ENCODE assay signal across 13 cellular contexts in the genomic region with DNA sequence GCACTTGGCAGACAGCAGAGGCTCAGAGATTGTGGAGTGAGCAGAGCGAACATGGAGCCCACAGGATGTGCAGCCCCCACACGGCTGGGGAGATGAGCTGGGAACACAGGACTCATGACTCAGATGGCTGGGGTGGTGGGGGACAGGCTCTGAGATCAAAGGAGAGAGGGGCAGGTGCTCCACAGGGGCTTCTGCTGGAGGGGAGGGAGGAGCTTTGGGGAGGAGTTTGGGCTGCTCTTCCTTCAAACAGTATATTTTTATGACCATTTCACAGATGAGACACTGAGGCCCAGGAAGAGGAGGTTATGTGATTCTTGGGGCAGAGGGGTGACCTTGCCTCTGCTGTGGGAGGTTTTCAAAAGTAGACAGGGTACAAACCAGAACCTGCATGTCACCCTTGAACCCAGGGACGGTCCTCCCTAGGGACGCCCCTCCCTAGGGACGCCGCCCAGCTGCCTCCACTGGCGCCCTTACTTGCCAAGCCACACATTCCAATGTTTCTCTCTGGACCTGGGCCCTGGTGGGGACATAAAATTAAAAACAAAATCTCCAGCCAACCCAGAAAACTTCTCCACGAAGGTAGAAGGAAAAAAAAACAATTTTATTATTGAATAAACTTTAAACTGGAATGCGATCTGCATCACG. TPM values are rescaled to one million over a fixed set of nuclear protein-coding genes. Genes with fewer than 3 reads are reported as not detected.
DNase-seq lines count a peak whose midpoint lies in the region; ATAC-seq and TF ChIP-seq lines count a peak whose summit lies in the region.
"Had no signal": no experiment of that assay in that cellular context is flagged by ENCODE, and none has a peak within 500 bp of the region (broad histone marks: within the 10 kb centered on the region; RNA-seq: fewer than 3 reads in every experiment).

No MANE protein-coding gene starts in this region.

- peak overlapping the region; percentile 85 for H3K4me3 Mint-ChIP-seq in T-helper 17 cell

- peaks cover 30% of the 10 kb centered on the region for H3K4me1 Mint-ChIP-seq in T-helper 17 cell

- ATAC-seq in DND-41 (ENCODE audit: insufficient read depth, low read depth) (peak; percentile 95), T-helper 17 cell (no peak), GM21381 (IDR thresholded peaks at IDR 0.05; ENCODE audit: unreplicated experiment) (no peak), HG03280 (IDR thresholded peaks at IDR 0.05; ENCODE audit: unreplicated experiment) (no peak)

- H3K4me3 ChIP-seq in DND-41 (ENCODE audit: low read depth in 1 of 2, low read length in 2 of 2) (no peak overlapping the region), fibroblast of pulmonary artery (replicated peaks; ENCODE audit: low read depth, low read length) (no peak overlapping the region), sigmoid colon (no peak overlapping the region)

- no peaks in the 10 kb centered on the region for H3K36me3 Mint-ChIP-seq in T-helper 17 cell (ENCODE audit: low read depth)

- TF ChIP-seq CTCF in DND-41 (IDR thresholded peaks at IDR 0.05; ENCODE audit: borderline replicate concordance, extremely low read depth, low read length, poor library complexity, severe bottlenecking) (no peak), fibroblast of pulmonary artery (IDR thresholded peaks at IDR 0.05; ENCODE audit: low read length, missing control alignments) (no peak), sigmoid colon (IDR thresholded peaks at IDR 0.05) (no peak)

- TF ChIP-seq EP300 in sigmoid colon (IDR thresholded peaks at IDR 0.05), result no peak

- peak; percentile 88 for DNase-seq in DND-41
- no peak for DNase-seq in T-helper 17 cell
- DNase-seq in fibroblast of pulmonary artery (ENCODE audit: low read depth), result peak; percentile 18
- peak; percentile 66 for DNase-seq in sigmoid colon
- DNase-seq in NCI-H748 (lab: John Stamatoyannopoulos, UW; ENCODE audit: unreplicated experiment), result no peak
- no peak for DNase-seq in ecto neural progenitor cell (ENCODE audit: low spot score)
- DNase-seq: Calu3, KG1, SK-N-SH had no signal

- H3K36me3 ChIP-seq in DND-41 (ENCODE audit: insufficient read depth, low read length) (no peaks in the 10 kb centered on the region), sigmoid colon (no peaks in the 10 kb centered on the region)

- H3K9me3 ChIP-seq in DND-41 (ENCODE audit: insufficient read depth, low read length, severe bottlenecking) (no peaks in the 10 kb centered on the region), T-helper 17 cell (ENCODE audit: control insufficient read depth, low read length, poor library complexity, severe bottlenecking) (no peaks in the 10 kb centered on the region), sigmoid colon (no peaks in the 10 kb centered on the region)
- H3K9me3 ChIP-seq: SK-N-SH had no signal

- intact Hi-C loops in sigmoid colon (cut with DNase I), result no loop called here

- H3K27ac Mint-ChIP-seq in T-helper 17 cell, result peak overlapping the region; percentile 94

- WGBS in sigmoid colon, 2 donors, result 30 to 51% methylated on average over 10 of the region's 10 CpGs

- H3K4me1 ChIP-seq in DND-41 (ENCODE audit: insufficient read depth, low read length), result peaks cover 35% of the 10 kb centered on the region
- H3K4me1 ChIP-seq in sigmoid colon, result peaks cover 0 to 46% (median 39%) of the 10 kb centered on the region in 4 donors

- no peaks in the 10 kb centered on the region for H3K27me3 ChIP-seq in DND-41 (ENCODE audit: insufficient read depth, low read length, poor library complexity)
- H3K27me3 ChIP-seq in sigmoid colon, result peaks cover 0 to 8% (median 0%) of the 10 kb centered on the region in 3 donors

- peak overlapping the region; percentile 49 for H3K4me2 ChIP-seq in DND-41 (ENCODE audit: insufficient read depth, low read length)
- H3K4me2 ChIP-seq: SK-N-SH had no signal

- no peaks in the 10 kb centered on the region for H4K20me1 ChIP-seq in DND-41 (ENCODE audit: insufficient read depth, low read length)

- no peaks in the 10 kb centered on the region for H3K79me2 ChIP-seq in DND-41 (ENCODE audit: insufficient read depth, low read length)

- peak overlapping the region; percentile 56 for H2AFZ ChIP-seq in DND-41 (ENCODE audit: low read depth, low read length)

- TF ChIP-seq POLR2A in sigmoid colon (IDR thresholded peaks at IDR 0.05), result no peak

- H3K9ac ChIP-seq in DND-41 (ENCODE audit: low read depth, low read length), result peak overlapping the region; percentile 48
- H3K9ac ChIP-seq: SK-N-SH had no signal

- H3K27ac ChIP-seq in DND-41 (ENCODE audit: low read length) (peak overlapping the region; percentile 85), sigmoid colon (peak overlapping the region; percentile 2 to 65 (median 34))

- H3K27me3 Mint-ChIP-seq in T-helper 17 cell, result no peaks in the 10 kb centered on the region

RNA-seq across cellular contexts. Expression of a gene that starts 1.0 kb away (rescaled TPM):
- under 1 TPM in 1 of 2 donors, not detected in 1; 0.99 TPM for total RNA-seq in T-helper 17 cell
- 1 to 10 TPM in 2 of 4 donors, not detected in 2; 1.4 to 1.8 TPM for total RNA-seq in sigmoid colon
- polyA plus RNA-seq in sigmoid colon, result under 1 TPM in 2 of 3 donors, not detected in 1; 0.17 to 0.60 TPM
- total RNA-seq: activated CD8-positive, alpha-beta memory T cell treated with anti-CD3 and anti-CD28 coated beads for 36 hours; Calu3; glomerular endothelial cell had no signal
- polyA plus RNA-seq: SK-N-SH had no signal

RNA-seq across cellular contexts. Expression of a gene that starts 31.1 kb away (rescaled TPM):
- total RNA-seq in T-helper 17 cell, result 10 to 100 TPM in 1 of 2 donors, 1 to 10 TPM in 1; 9.7 to 24.4 TPM
- total RNA-seq in sigmoid colon, result 10 to 100 TPM; 14.4 to 23.8 (median 16.9) TPM
- 1 to 10 TPM in 2 of 3 donors, under 1 TPM in 1; 0.46 to 4.2 (median 2.1) TPM for polyA plus RNA-seq in sigmoid colon
- total RNA-seq: activated CD8-positive, alpha-beta memory T cell treated with anti-CD3 and anti-CD28 coated beads for 36 hours; Calu3 had no signal

Comparison
In these comparisons a context has a peak if more than half of its experiments do, and no peak if none do; other contexts are left out.
1. DNase-seq: peak in DND-41 (single experiment), fibroblast of pulmonary artery (single experiment) and sigmoid colon (single experiment); none in T-helper 17 cell (0 of 3), NCI-H748 (single experiment) and ecto neural progenitor cell (single experiment).